In the genomic region with DNA sequence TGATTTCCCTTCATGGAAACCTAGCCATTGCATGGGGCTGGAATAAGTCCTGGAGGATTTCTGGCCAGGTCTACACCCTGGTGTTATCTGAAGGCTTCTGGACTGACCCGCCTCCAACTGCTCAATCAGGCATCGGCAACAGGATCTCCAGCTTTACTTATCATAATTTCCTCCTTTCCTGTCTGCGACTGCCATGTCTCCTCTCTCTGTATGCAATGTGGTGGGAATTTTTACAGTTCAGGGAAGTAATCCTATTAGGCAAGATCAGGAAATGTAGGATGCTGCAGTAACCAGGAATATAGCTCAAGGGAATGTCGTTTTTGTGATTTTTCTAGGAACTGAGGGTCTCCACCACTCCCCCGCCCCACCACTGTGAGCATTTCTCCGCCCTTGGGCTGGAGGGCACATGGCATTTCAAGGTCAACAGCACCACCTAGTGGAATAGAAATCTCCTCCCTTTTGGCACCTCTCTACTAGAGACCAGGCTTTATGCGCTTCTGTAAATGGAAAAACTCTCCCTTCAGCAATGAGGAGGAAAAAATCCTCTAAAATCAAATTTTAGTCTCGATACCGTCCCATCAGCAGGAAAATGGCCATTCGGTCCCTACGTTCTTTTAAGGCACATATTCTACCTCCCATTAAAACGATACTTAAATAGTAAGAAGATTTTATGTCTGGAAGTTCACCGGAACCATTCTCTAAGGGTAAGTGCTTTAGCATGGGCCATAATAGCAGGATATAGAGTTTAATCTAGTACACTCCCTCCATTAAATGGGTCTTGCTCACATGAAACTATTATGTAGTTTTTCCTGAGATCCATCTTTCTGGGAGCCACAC, we compare ENCODE assay signal across 8 cellular contexts.
DNase-seq lines count a peak whose midpoint lies in the region; ATAC-seq and TF ChIP-seq lines count a peak whose summit lies in the region.

No MANE protein-coding gene starts in this region.

- ATAC-seq in GM18511 (IDR thresholded peaks at IDR 0.05; ENCODE audit: unreplicated experiment) (peak; percentile 92), HG02973 (IDR thresholded peaks at IDR 0.05; ENCODE audit: unreplicated experiment) (peak; percentile 86)

- peak; percentile 78 for TF ChIP-seq CTCF in VCaP (conservative IDR thresholded peaks at IDR 0.05)

- DNase-seq in AG20443 (ENCODE audit: low spot score): peak; percentile 69
- peak; percentile 19 for DNase-seq in NCI-H2081 treated with DMSO at 0.1 percent for 48 hours (lab: John Stamatoyannopoulos, UW)
- DNase-seq in dermis microvascular lymphatic vessel endothelial cell (ENCODE audit: low read depth in 2 of 2): peak; percentile 52 to 75
- DNase-seq in medulla oblongata (ENCODE audit: extremely low spot score): peak; percentile 84
- DNase-seq in stimulated activated naive CD4-positive, alpha-beta T cell (lab: John Stamatoyannopoulos, UW): peak; percentile 5 to 69 (median 34)

- H3K27ac ChIP-seq in VCaP: peak overlapping the region; percentile 24; the same call in 1 of the 2 replicates

Comparison
In these comparisons a context has a peak if more than half of its experiments do, and no peak if none do; other contexts are left out.
1. Peak in every context shown above with its lines: DNase-seq, ATAC-seq and H3K27ac ChIP-seq.
2. DNase-seq: peak in every context shown above with its lines; median percentile 84 in medulla oblongata; 69 in AG20443; 64 in dermis microvascular lymphatic vessel endothelial cell; 34 in stimulated activated naive CD4-positive, alpha-beta T cell; 19 in NCI-H2081 treated with DMSO at 0.1 percent for 48 hours.